In the genomic region with DNA sequence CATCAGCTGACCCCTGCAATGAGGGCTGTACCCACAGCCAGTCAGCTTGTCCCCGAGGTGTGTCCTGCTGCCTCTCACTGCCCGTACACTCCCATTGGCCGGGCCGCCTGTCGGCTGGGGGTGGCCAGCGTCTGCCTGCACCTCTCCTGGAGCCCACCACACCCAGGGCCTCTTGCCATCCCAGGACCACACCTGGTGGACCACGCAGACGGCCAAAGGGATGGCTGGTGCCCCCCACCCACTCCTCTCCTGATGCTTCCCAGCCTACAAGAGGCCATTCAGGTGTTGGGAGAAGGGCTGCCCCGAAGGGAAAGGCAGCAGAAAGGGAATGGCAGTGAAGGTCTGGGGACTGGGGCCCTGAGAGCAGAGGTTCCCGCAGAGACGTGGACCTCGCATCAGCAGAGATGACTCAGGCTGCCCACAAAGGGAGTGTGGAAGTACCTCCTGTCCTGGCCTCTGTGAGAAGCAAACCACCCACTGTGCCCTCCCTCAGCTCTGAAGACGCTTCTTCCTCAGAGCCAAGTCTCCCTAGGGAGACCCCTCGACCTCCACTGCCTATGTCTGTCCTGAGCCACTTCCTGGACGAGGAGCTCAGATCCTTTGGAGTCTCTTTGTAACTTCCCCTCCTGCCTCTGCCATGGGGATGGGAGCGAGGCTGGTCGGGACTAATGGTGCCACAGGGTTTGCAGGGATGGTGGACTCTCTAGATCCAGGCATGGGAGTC, we compare ENCODE assay signal across 11 cellular contexts.
A peak's percentile ranks its signal among the peaks of the same experiment; 100 is the strongest.
DNase-seq lines count a peak whose midpoint lies in the region; ATAC-seq, FAIRE-seq and TF ChIP-seq lines count a peak whose summit lies in the region.
"Had no signal": no experiment of that assay in that cellular context is flagged by ENCODE, and none has a peak within 500 bp of the region (broad histone marks: within the 10 kb centered on the region; RNA-seq: fewer than 3 reads in every experiment).

No MANE protein-coding gene starts in this region.

- CTCF ChIA-PET in A549 (lab: Yijun Ruan, JAX): interaction anchor here (1.3 to 5.9 kb wide), 10 partner anchors 9 to 99 kb away, joined by 3 to 65 read pairs (median 5); a partner anchor contains a TSS

- H3K27me3 ChIP-seq in astrocyte (ENCODE audit: insufficient read depth, low read length): no peaks in the 10 kb centered on the region
- no peaks in the 10 kb centered on the region for H3K27me3 ChIP-seq in lung (ENCODE audit: control insufficient read depth, insufficient read depth)
- H3K27me3 ChIP-seq: neural progenitor cell had no signal

- H3K36me3 Mint-ChIP-seq in astrocyte (ENCODE audit: low read depth, unreplicated experiment): peaks cover 4% of the 10 kb centered on the region

- H3K4me1 ChIP-seq in A549: peaks cover 56% of the 10 kb centered on the region
- H3K4me1 ChIP-seq in astrocyte (ENCODE audit: insufficient read depth, low read length): peaks cover 33% of the 10 kb centered on the region
- H3K4me1 ChIP-seq in lung (ENCODE audit: control insufficient read depth in 2 of 2, insufficient read depth in 2 of 2, low read length in 2 of 2): peaks cover 12 to 14% of the 10 kb centered on the region in 2 donors
- H3K4me1 ChIP-seq: neural progenitor cell had no signal

- no peak overlapping the region for H3K4me3 Mint-ChIP-seq in astrocyte (ENCODE audit: unreplicated experiment)
- H3K4me3 Mint-ChIP-seq: neural progenitor cell had no signal

- no peaks in the 10 kb centered on the region for H3K27me3 Mint-ChIP-seq in astrocyte (ENCODE audit: low read depth, unreplicated experiment)

- ATAC-seq in A549: peak; percentile 36 to 50
- peak; percentile 23 for ATAC-seq in HG03442 (IDR thresholded peaks at IDR 0.05; ENCODE audit: unreplicated experiment)
- ATAC-seq in lung (ENCODE audit: insufficient read depth, low FRiP score): peak; percentile 6

- peaks cover 32% of the 10 kb centered on the region for H3K4me1 Mint-ChIP-seq in astrocyte (ENCODE audit: low read depth, unreplicated experiment)

- DNase-seq in A549 (ENCODE audit: low read depth in 1 of 2, low spot score in 1 of 2) (peak in 1 of 2 experiments; percentile 85), astrocyte (ENCODE audit: low read depth) (peak; percentile 70), lung (ENCODE audit: low spot score) (no peak), NCI-H187 (lab: John Stamatoyannopoulos, UW) (no peak), iPS-NIHi11 (ENCODE audit: low spot score) (no peak), DMS79 (lab: John Stamatoyannopoulos, UW) (no peak)
- DNase-seq in activated CD8-positive, alpha-beta memory T cell treated with anti-CD3 and anti-CD28 coated beads for 24 hours: no peak
- DNase-seq: DMS 273 treated with DMSO at 0.1 percent for 48 hours; effector memory CD4-positive, alpha-beta T cell had no signal

- FAIRE-seq in A549 (lab: Jason Lieb, UNC) (no peak), astrocyte (lab: Jason Lieb, UNC) (no peak)

- no peak for TF ChIP-seq POLR2A in A549 (IDR thresholded peaks at IDR 0.05; ENCODE audit: low read length)

- H3K27ac ChIP-seq in A549 (peak overlapping the region; percentile 97 to 98), astrocyte (ENCODE audit: low read depth, low read length) (peak overlapping the region; percentile 95), lung (ENCODE audit: low read depth in 1 of 2, low read length in 1 of 2) (peak overlapping the region in 1 of 2 donors; percentile 78)
- H3K27ac ChIP-seq: neural progenitor cell had no signal

- no peak for TF ChIP-seq EP300 in A549 (IDR thresholded peaks at IDR 0.05)

- H3K36me3 ChIP-seq in astrocyte (ENCODE audit: insufficient read depth, low read length) (no peaks in the 10 kb centered on the region), lung (ENCODE audit: control insufficient read depth in 2 of 2, insufficient read depth in 2 of 2, low read length in 2 of 2) (peaks cover 0 to 13% of the 10 kb centered on the region in 2 donors)
- H3K36me3 ChIP-seq: neural progenitor cell had no signal

- H3K4me2 ChIP-seq in A549 (peak overlapping the region; percentile 94), astrocyte (ENCODE audit: low read length) (peak overlapping the region; percentile 93)
- H3K4me2 ChIP-seq: neural progenitor cell had no signal

- peak overlapping the region; percentile 89 for H3K9ac ChIP-seq in astrocyte (ENCODE audit: low read length)
- H3K9ac ChIP-seq: neural progenitor cell had no signal

- H2AFZ ChIP-seq in astrocyte (ENCODE audit: low read depth, low read length): no peak overlapping the region
- H2AFZ ChIP-seq: neural progenitor cell had no signal

- TF ChIP-seq CTCF in A549 (IDR thresholded peaks at IDR 0.05) (no peak), astrocyte (IDR thresholded peaks at IDR 0.05; ENCODE audit: insufficient read depth, low read depth, low read length) (no peak), lung (IDR thresholded peaks at IDR 0.05; ENCODE audit: control extremely low read depth, extremely low read depth) (no peak)

- peak overlapping the region; percentile 89 for H3K27ac Mint-ChIP-seq in astrocyte (ENCODE audit: unreplicated experiment)
- H3K27ac Mint-ChIP-seq: neural progenitor cell had no signal

- no peak for TF ChIP-seq RAD21 in A549 (conservative IDR thresholded peaks at IDR 0.05 in 1 of 2, IDR thresholded peaks at IDR 0.05 in 1 of 2)

- H3K4me3 ChIP-seq in A549 (peak overlapping the region; percentile 7; the same call in 1 of the 3 replicates), astrocyte (ENCODE audit: insufficient read depth, low read depth, low read length) (peak overlapping the region; percentile 6), lung (no peak overlapping the region)
- H3K4me3 ChIP-seq: neural progenitor cell had no signal

- H3K79me2 ChIP-seq in astrocyte (ENCODE audit: insufficient read depth, low read length): no peaks in the 10 kb centered on the region

- no peaks in the 10 kb centered on the region for H3K9me3 Mint-ChIP-seq in astrocyte (ENCODE audit: unreplicated experiment)

- no peaks in the 10 kb centered on the region for H4K20me1 ChIP-seq in astrocyte (ENCODE audit: insufficient read depth, low read length)

- POLR2A ChIA-PET in A549 (lab: Yijun Ruan, JAX): interaction anchor here (1.3 to 2.0 kb wide), 4 partner anchors 9 to 90 kb away, joined by 9 to 21 read pairs (median 12); a partner anchor contains a TSS

- 42% methylated on average over 16 of the region's 17 CpGs for WGBS in A549 (ENCODE audit: missing lambda C conversion rate)
- 86 to 89% methylated on average over 17 of the region's 17 CpGs for WGBS in lung, 2 donors

- H3K9me3 ChIP-seq in A549: no peaks in the 10 kb centered on the region
- no peaks in the 10 kb centered on the region for H3K9me3 ChIP-seq in astrocyte (ENCODE audit: insufficient read depth, low read depth, low read length)
- no peaks in the 10 kb centered on the region for H3K9me3 ChIP-seq in lung (ENCODE audit: control insufficient read depth in 2 of 2, insufficient read depth in 1 of 2, low read length in 1 of 2)

TF ChIP-seq in A549, 52 proteins besides CTCF, POLR2A, EP300 and RAD21:
- 0 out of 2 replicates have a peak, but pooled peaks have one; percentile 4 for TF ChIP-seq HOXB5 (CRISPR knock-in tag; IDR thresholded peaks at IDR 0.05)
- TF ChIP-seq EHMT2 (IDR thresholded peaks at IDR 0.05; ENCODE audit: low read depth): no peak
TF ChIP-seq in A549: peak in this region for 1.
